ENCODE assay signal across 8 cellular contexts in the genomic region with DNA sequence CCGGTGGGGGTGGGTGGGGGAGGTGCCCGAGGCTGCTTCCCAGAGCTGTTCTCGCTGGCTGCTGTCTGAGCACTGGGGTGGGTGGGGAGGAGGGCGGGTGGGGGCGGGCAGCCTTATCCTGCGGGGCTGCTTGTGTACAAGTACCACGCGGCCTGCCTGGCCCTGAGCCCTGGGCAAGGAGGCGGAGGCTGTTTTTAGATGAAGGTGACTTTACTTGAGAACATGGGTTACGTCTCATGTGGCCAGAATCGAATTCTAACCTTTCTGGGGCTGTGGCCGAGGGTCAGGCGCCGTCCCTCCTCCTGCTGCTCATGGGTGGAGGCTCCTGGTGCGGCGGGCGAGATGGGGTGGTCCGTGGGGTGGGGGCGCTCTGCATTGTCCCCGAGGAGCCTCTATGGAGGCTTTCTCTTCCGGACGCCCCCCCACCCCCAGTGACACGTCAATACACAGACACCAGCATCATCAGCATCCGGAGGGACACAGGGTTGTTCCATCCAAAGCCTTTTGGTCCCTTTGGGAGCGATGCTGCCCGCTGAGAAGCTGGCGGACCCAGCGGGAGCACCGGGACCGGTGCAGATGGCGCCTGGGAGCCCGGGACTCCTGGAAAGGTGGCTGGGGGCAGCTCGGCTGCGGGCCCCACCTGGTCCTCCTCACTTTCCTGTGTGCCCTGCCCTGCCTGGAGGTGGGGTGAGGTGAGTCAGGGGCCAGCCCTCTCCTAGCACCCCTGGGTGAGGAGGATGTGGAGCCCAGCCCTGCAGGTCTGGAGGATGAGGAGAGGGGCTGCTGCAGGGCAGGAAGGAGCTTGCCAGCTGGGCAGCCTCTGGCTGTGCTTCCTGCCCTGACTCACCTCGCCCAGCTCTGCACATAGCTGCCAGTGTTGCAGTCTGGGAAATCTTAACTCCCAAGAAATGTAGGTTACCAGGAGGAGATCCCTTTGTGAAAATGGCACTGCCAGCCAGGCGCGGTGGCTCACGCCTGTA. TPM values are rescaled to one million over a fixed set of nuclear protein-coding genes. Genes with fewer than 3 reads are reported as not detected.
DNase-seq lines count a peak whose midpoint lies in the region; ATAC-seq and TF ChIP-seq lines count a peak whose summit lies in the region.

No MANE protein-coding gene starts in this region.

- TF ChIP-seq CTCF in PC-9 (conservative IDR thresholded peaks at IDR 0.05) (no peak), nephron (IDR thresholded peaks at IDR 0.05; ENCODE audit: unreplicated experiment in 3 of 3) (no peak)

- H3K4me2 ChIP-seq in BLaER1 (peak overlapping the region; percentile 99), PC-9 (peak overlapping the region; percentile 83)

- peaks cover 36% of the 10 kb centered on the region for H3K4me1 Mint-ChIP-seq in nephron
- peaks cover 14 to 46% (median 40%) of the 10 kb centered on the region in 4 donors for H3K4me1 Mint-ChIP-seq in naive thymus-derived CD8-positive, alpha-beta T cell

- H3K36me3 Mint-ChIP-seq in nephron (ENCODE audit: low read depth), result peaks cover 4% of the 10 kb centered on the region
- H3K36me3 Mint-ChIP-seq in naive thymus-derived CD8-positive, alpha-beta T cell, result peaks cover 0 to 17% (median 0%) of the 10 kb centered on the region in 3 donors

- H3K36me3 ChIP-seq in BLaER1 (peaks cover 50% of the 10 kb centered on the region), PC-9 (ENCODE audit: low read depth) (no peaks in the 10 kb centered on the region; the same call in 1 of the 2 replicates)

- no peaks in the 10 kb centered on the region for H3K9me2 ChIP-seq in PC-9 (ENCODE audit: insufficient read depth)

- peaks cover 43% of the 10 kb centered on the region for H3F3A ChIP-seq in PC-9 (ENCODE audit: insufficient read depth, low read depth)

- peaks cover 83% of the 10 kb centered on the region for H4K20me1 ChIP-seq in BLaER1
- peaks cover 65% of the 10 kb centered on the region for H4K20me1 ChIP-seq in PC-9 (ENCODE audit: insufficient read depth)

- H3K27me3 ChIP-seq in BLaER1, result no peaks in the 10 kb centered on the region
- H3K27me3 ChIP-seq in PC-9 (ENCODE audit: insufficient read depth, low read depth), result no peaks in the 10 kb centered on the region

- peak; percentile 68 to 79 for DNase-seq in PC-9
- peak; percentile 89 to 90 for DNase-seq in erythroblast (lab: John Stamatoyannopoulos, UW)
- DNase-seq in NCI-H2171 (lab: John Stamatoyannopoulos, UW), result no peak
- DNase-seq in naive thymus-derived CD8-positive, alpha-beta T cell, result no peak
- DNase-seq in HT-29 (ENCODE audit: low spot score), result no peak
- DNase-seq in NCI-H345 (lab: John Stamatoyannopoulos, UW), result no peak

- H3K4me3 ChIP-seq in BLaER1 (peak overlapping the region; percentile 99), PC-9 (peak overlapping the region; percentile 97)

- H3K9ac ChIP-seq in BLaER1, result peak overlapping the region; percentile 99; the same call in 1 of the 2 replicates

- H3K4me3 Mint-ChIP-seq in nephron, result peak overlapping the region; percentile 34 to 91 (median 54)
- peak overlapping the region in 4 of 10 donors; percentile 18 to 91 (median 48) for H3K4me3 Mint-ChIP-seq in naive thymus-derived CD8-positive, alpha-beta T cell

- POLR2A ChIA-PET in PC-9 (lab: Charles Lee; ENCODE audit: unreplicated experiment), result interaction anchor here (0.6 to 1.0 kb wide), 5 partner anchors 11 to 104 kb away, joined by 4 to 24 read pairs (median 6); no protein-coding TSS in a partner anchor
- POLR2A ChIA-PET in naive thymus-derived CD8-positive, alpha-beta T cell (lab: Charles Lee), result interaction anchor here (1.0 kb wide), 1 partner anchor 8 kb away, joined by 3 read pairs; no protein-coding TSS in a partner anchor

- peak overlapping the region in 1 of 3 experiments; percentile 72 for H3K27ac Mint-ChIP-seq in nephron
- no peak overlapping the region for H3K27ac Mint-ChIP-seq in naive thymus-derived CD8-positive, alpha-beta T cell

- H3K4me1 ChIP-seq in BLaER1 (peaks cover 48% of the 10 kb centered on the region), PC-9 (replicated peaks; ENCODE audit: insufficient read depth) (peaks cover 35% of the 10 kb centered on the region)

- intact Hi-C loops in PC-9 (cut with micrococcal nuclease; ENCODE audit: unreplicated experiment), result loop anchor here (1.0 to 10.0 kb wide), 2 partner anchors 41 to 349 kb away; a partner anchor contains a TSS

- H2AFZ ChIP-seq in PC-9, result no peak overlapping the region

- H3K27ac ChIP-seq in BLaER1, result peak overlapping the region; percentile 96; the same call in 1 of the 2 replicates
- peak overlapping the region; percentile 58 for H3K27ac ChIP-seq in PC-9

- BruUV-seq in PC-9 (replicated peaks; lab: Mats Ljungman, UMichigan), result no TSS peak

- H3K9me3 ChIP-seq in BLaER1 (no peaks in the 10 kb centered on the region), PC-9 (ENCODE audit: insufficient read depth, low read depth) (no peaks in the 10 kb centered on the region)

- no peaks in the 10 kb centered on the region for H3K27me3 Mint-ChIP-seq in nephron (ENCODE audit: low read depth)
- H3K27me3 Mint-ChIP-seq in naive thymus-derived CD8-positive, alpha-beta T cell, result no peaks in the 10 kb centered on the region

- TF ChIP-seq POLR2A in erythroblast (IDR thresholded peaks at IDR 0.05; ENCODE audit: low read length), result no peak

- ATAC-seq in naive thymus-derived CD8-positive, alpha-beta T cell, result no peak

- CTCF ChIA-PET in PC-9 (lab: Charles Lee), result interaction anchor here (0.7 kb wide), 1 partner anchor 69 kb away, joined by 4 read pairs; no protein-coding TSS in a partner anchor

- H3K9me3 Mint-ChIP-seq in nephron, result peaks cover 4% of the 10 kb centered on the region
- H3K9me3 Mint-ChIP-seq in naive thymus-derived CD8-positive, alpha-beta T cell, result peaks cover 0 to 4% (median 0%) of the 10 kb centered on the region in 9 donors

- H3K79me2 ChIP-seq in PC-9 (ENCODE audit: low read depth), result peaks cover 79% of the 10 kb centered on the region

RNA-seq across cellular contexts. Expression of a gene that starts 3.4 kb away (rescaled TPM):
- total RNA-seq in PC-9 (2021), result 772 and 823 TPM in 2 replicates
- total RNA-seq in naive thymus-derived CD8-positive, alpha-beta T cell, result 100 to 1,000 TPM; 106 to 107 TPM
- 100 to 1,000 TPM; 282 to 313 (median 309) TPM for polyA plus RNA-seq in naive thymus-derived CD8-positive, alpha-beta T cell
- 725 and 781 TPM in 2 replicates for total RNA-seq in HT-29 (2014; rRNA removed; shearing (Covaris generic))

RNA-seq across cellular contexts. Expression of a gene that starts 13.9 kb away (rescaled TPM):
- 1.5 and 2.0 TPM in 2 replicates for total RNA-seq in PC-9 (2021)
- total RNA-seq in naive thymus-derived CD8-positive, alpha-beta T cell, result under 1 TPM; 0.49 to 0.68 TPM
- polyA plus RNA-seq in naive thymus-derived CD8-positive, alpha-beta T cell, result under 1 TPM in 2 of 3 donors, not detected in 1; 0.03 to 0.06 TPM
- total RNA-seq in HT-29 (2014; rRNA removed; shearing (Covaris generic)), result 0.10 TPM in 1 of 2 replicates, not detected in the other

RNA-seq across cellular contexts. Expression of a gene that starts 32.0 kb away (rescaled TPM):
- 0.39 and 0.88 TPM in 2 replicates for total RNA-seq in PC-9 (2021)
- total RNA-seq in naive thymus-derived CD8-positive, alpha-beta T cell, result 10 to 100 TPM; 46.9 to 55.9 TPM
- 100 to 1,000 TPM; 228 to 450 (median 333) TPM for polyA plus RNA-seq in naive thymus-derived CD8-positive, alpha-beta T cell
- 0.31 TPM in 1 of 2 replicates, not detected in the other for total RNA-seq in HT-29 (2014; rRNA removed; shearing (Covaris generic))

RNA-seq across cellular contexts. Expression of a gene that starts 44.3 kb away (rescaled TPM):
- 93.3 and 98.2 TPM in 2 replicates for total RNA-seq in PC-9 (2021)
- total RNA-seq in naive thymus-derived CD8-positive, alpha-beta T cell, result 10 to 100 TPM; 41.7 to 46.7 TPM
- polyA plus RNA-seq in naive thymus-derived CD8-positive, alpha-beta T cell, result 10 to 100 TPM; 20.6 to 43.5 (median 27.9) TPM
- total RNA-seq in HT-29 (2014; rRNA removed; shearing (Covaris generic)), result 151 and 167 TPM in 2 replicates

RNA-seq across cellular contexts. Expression of a gene that starts 57.5 kb away (rescaled TPM):
- 46.4 and 57.1 TPM in 2 replicates for total RNA-seq in PC-9 (2021)
- 10 to 100 TPM; 88.4 to 92.3 TPM for total RNA-seq in naive thymus-derived CD8-positive, alpha-beta T cell
- polyA plus RNA-seq in naive thymus-derived CD8-positive, alpha-beta T cell, result 10 to 100 TPM; 33.2 to 71.1 (median 37.4) TPM
- total RNA-seq in HT-29 (2014; rRNA removed; shearing (Covaris generic)), result 74.3 and 89.6 TPM in 2 replicates

Comparison
In these comparisons a context has a peak if more than half of its experiments do, and no peak if none do; other contexts are left out.
1. DNase-seq: peak in PC-9 (2 of 2) and erythroblast (2 of 2); none in NCI-H2171 (single experiment), naive thymus-derived CD8-positive, alpha-beta T cell (0 of 10), HT-29 (single experiment) and NCI-H345 (single experiment).
2. RNA of a gene that starts 32.0 kb away (total RNA-seq): 46.9 to 55.9 TPM in naive thymus-derived CD8-positive, alpha-beta T cell; 0.39 to 0.88 TPM in PC-9 and 0.31 TPM in HT-29; every median in the first group is over 10 times any median in the second.